ENCODE assay signal across 1 cellular context in genomic region chr12:103924761-103925641, GRCh38.
TF ChIP-seq lines count a peak whose summit lies in the region.

No MANE protein-coding gene starts in this region.

TF ChIP-seq in HEK293, 187 proteins besides CTCF, POLR2A, EP300 and RAD21 (continued from another document):
- TF ChIP-seq ATF2 (tag by site-specific recombination; IDR thresholded peaks at IDR 0.05; ENCODE audit: low read depth) (no peak), ZNF560 (tag by site-specific recombination; IDR thresholded peaks at IDR 0.05; ENCODE audit: borderline replicate concordance) (no peak), ZNF623 (tag by site-specific recombination; IDR thresholded peaks at IDR 0.05) (no peak), GFI1B (tag by site-specific recombination; IDR thresholded peaks at IDR 0.05) (peak; percentile 96), ZNF18 (tag by site-specific recombination; IDR thresholded peaks at IDR 0.05) (0 out of 2 replicates have a peak, but pooled peaks have one; percentile 50), ZFP37 (tag by site-specific recombination; IDR thresholded peaks at IDR 0.05) (0 out of 2 replicates have a peak, but pooled peaks have one; percentile 23), YY2 (tag by site-specific recombination; IDR thresholded peaks at IDR 0.05) (0 out of 2 replicates have a peak, but pooled peaks have one; percentile 21), SP3 (tag by site-specific recombination; IDR thresholded peaks at IDR 0.05) (0 out of 2 replicates have a peak, but pooled peaks have one; percentile 10), ZNF112 (tag by site-specific recombination; IDR thresholded peaks at IDR 0.05) (no peak), ZNF600 (tag by site-specific recombination; IDR thresholded peaks at IDR 0.05) (peak; percentile 95), ZNF423 (tag by site-specific recombination; IDR thresholded peaks at IDR 0.05) (0 out of 2 replicates have a peak, but pooled peaks have one; percentile 16), OSR2 (tag by site-specific recombination; IDR thresholded peaks at IDR 0.05) (peak; percentile 72), GLIS1 (tag by site-specific recombination; IDR thresholded peaks at IDR 0.05) (peak; percentile 99), ZIC2 (tag by site-specific recombination; IDR thresholded peaks at IDR 0.05) (peak; percentile 93), ZNF121 (tag by site-specific recombination; IDR thresholded peaks at IDR 0.05) (peak; percentile 86), ZNF24 (tag by site-specific recombination; IDR thresholded peaks at IDR 0.05) (peak; percentile 78; the same call in 1 of the 2 replicates), ZBTB7A (tag by site-specific recombination; IDR thresholded peaks at IDR 0.05; ENCODE audit: low read depth) (no peak), ZNF660 (tag by site-specific recombination; IDR thresholded peaks at IDR 0.05) (peak; percentile 88), GLIS2 (tag by site-specific recombination; IDR thresholded peaks at IDR 0.05) (peak; percentile 66), ZNF211 (tag by site-specific recombination; IDR thresholded peaks at IDR 0.05; ENCODE audit: low read depth) (no peak), ZNF16 (tag by site-specific recombination; IDR thresholded peaks at IDR 0.05; ENCODE audit: low read depth) (no peak), ZNF530 (tag by site-specific recombination; IDR thresholded peaks at IDR 0.05; ENCODE audit: low read depth) (no peak), ZNF433 (tag by site-specific recombination; IDR thresholded peaks at IDR 0.05; ENCODE audit: low read depth) (no peak), ZNF174 (tag by site-specific recombination; IDR thresholded peaks at IDR 0.05) (no peak), ZBTB20 (tag by site-specific recombination; IDR thresholded peaks at IDR 0.05) (no peak; the same call in 1 of the 2 replicates), PATZ1 (tag by site-specific recombination; IDR thresholded peaks at IDR 0.05) (peak; percentile 51; the same call in 1 of the 2 replicates), ZNF19 (tag by site-specific recombination; IDR thresholded peaks at IDR 0.05; ENCODE audit: low read depth) (no peak), SP2 (tag by site-specific recombination; IDR thresholded peaks at IDR 0.05) (no peak), ZNF610 (tag by site-specific recombination; IDR thresholded peaks at IDR 0.05; ENCODE audit: borderline replicate concordance) (no peak), ZNF366 (tag by site-specific recombination; conservative IDR thresholded peaks at IDR 0.05) (peak; percentile 72), ZXDB (tag by site-specific recombination; IDR thresholded peaks at IDR 0.05) (0 out of 2 replicates have a peak, but pooled peaks have one; percentile 14), ZNF350 (tag by site-specific recombination; IDR thresholded peaks at IDR 0.05) (no peak), ZNF692 (tag by site-specific recombination; IDR thresholded peaks at IDR 0.05) (peak; percentile 60; the same call in 1 of the 2 replicates), ZFP3 (tag by site-specific recombination; IDR thresholded peaks at IDR 0.05; ENCODE audit: low read depth) (no peak), ZNF629 (tag by site-specific recombination; IDR thresholded peaks at IDR 0.05) (peak; percentile 65; the same call in 1 of the 2 replicates), ZBTB21 (tag by site-specific recombination; IDR thresholded peaks at IDR 0.05) (peak; percentile 68; the same call in 1 of the 2 replicates), ZNF521 (tag by site-specific recombination; IDR thresholded peaks at IDR 0.05) (no peak), SCRT1 (tag by site-specific recombination; IDR thresholded peaks at IDR 0.05; ENCODE audit: borderline replicate concordance) (no peak), ZNF23 (tag by site-specific recombination; IDR thresholded peaks at IDR 0.05; ENCODE audit: borderline replicate concordance) (no peak), ZNF561 (tag by site-specific recombination; IDR thresholded peaks at IDR 0.05; ENCODE audit: borderline replicate concordance) (peak; percentile 40; the same call in 1 of the 2 replicates), ZNF133 (tag by site-specific recombination; IDR thresholded peaks at IDR 0.05) (0 out of 2 replicates have a peak, but pooled peaks have one; percentile 26), INSM2 (tag by site-specific recombination; IDR thresholded peaks at IDR 0.05) (0 out of 2 replicates have a peak, but pooled peaks have one; percentile 33), ZNF394 (tag by site-specific recombination; IDR thresholded peaks at IDR 0.05; ENCODE audit: borderline replicate concordance) (peak; percentile 73; the same call in 1 of the 2 replicates), ZNF510 (tag by site-specific recombination; IDR thresholded peaks at IDR 0.05; ENCODE audit: insufficient replicate concordance) (no peak), ZBTB8A (tag by site-specific recombination; IDR thresholded peaks at IDR 0.05) (no peak), IKZF3 (tag by site-specific recombination; IDR thresholded peaks at IDR 0.05) (peak; percentile 68)
- TF ChIP-seq, protein P1, sequence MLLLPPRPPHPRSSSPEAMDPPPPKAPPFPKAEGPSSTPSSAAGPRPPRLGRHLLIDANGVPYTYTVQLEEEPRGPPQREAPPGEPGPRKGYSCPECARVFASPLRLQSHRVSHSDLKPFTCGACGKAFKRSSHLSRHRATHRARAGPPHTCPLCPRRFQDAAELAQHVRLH (tag by site-specific recombination; IDR thresholded peaks at IDR 0.05), result no peak
- TF ChIP-seq, protein P2, sequence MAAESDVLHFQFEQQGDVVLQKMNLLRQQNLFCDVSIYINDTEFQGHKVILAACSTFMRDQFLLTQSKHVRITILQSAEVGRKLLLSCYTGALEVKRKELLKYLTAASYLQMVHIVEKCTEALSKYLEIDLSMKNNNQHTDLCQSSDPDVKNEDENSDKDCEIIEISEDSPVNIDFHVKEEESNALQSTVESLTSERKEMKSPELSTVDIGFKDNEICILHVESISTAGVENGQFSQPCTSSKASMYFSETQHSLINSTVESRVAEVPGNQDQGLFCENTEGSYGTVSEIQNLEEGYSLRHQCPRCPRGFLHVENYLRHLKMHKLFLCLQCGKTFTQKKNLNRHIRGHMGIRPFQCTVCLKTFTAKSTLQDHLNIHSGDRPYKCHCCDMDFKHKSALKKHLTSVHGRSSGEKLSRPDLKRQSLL (tag by site-specific recombination; IDR thresholded peaks at IDR 0.05), result no peak
